Comparison of ENCODE assay signal across 23 cellular contexts in genomic region chr11:40882301-40882700, GRCh38.
DNase-seq lines count a peak whose midpoint lies in the region; ATAC-seq, FAIRE-seq and TF ChIP-seq lines count a peak whose summit lies in the region.
"Had no signal": no experiment of that assay in that cellular context is flagged by ENCODE, and none has a peak within 500 bp of the region (broad histone marks: within the 10 kb centered on the region; RNA-seq: fewer than 3 reads in every experiment).

No MANE protein-coding gene starts in this region.

- in situ Hi-C loops in G401 (cut with HindIII; ENCODE audit: low sequenced_read_pairs) = no loop called here

- ATAC-seq in HG02759 (IDR thresholded peaks at IDR 0.05; ENCODE audit: unreplicated experiment) = no peak
- ATAC-seq: A549 had no signal

- DNase-seq in G401 (ENCODE audit: low spot score) (peak; percentile 75), NCI-H69 (lab: John Stamatoyannopoulos, UW) (peak; percentile 72), cerebellum (ENCODE audit: low spot score) (peak; percentile 24), superior temporal gyrus (ENCODE audit: extremely low spot score) (peak; percentile 18), CD1c-positive myeloid dendritic cell (ENCODE audit: extremely low spot score) (no peak), GM12892 (ENCODE audit: insufficient read length) (no peak)
- DNase-seq: AML-193; CD4-positive, alpha-beta memory T cell; CD4-positive, CD25-positive, alpha-beta regulatory T cell; CD8-positive, alpha-beta memory T cell; COR-L47; DMS 273 treated with DMSO at 0.1 percent for 48 hours; DMS153; DMS53; DMS79; DND-41; EL; GF-D8 had no signal

- no peak for TF ChIP-seq POLR2A in GM12892 (IDR thresholded peaks at IDR 0.05; ENCODE audit: low read depth, low read length)

- no peak for FAIRE-seq in GM12892 (lab: Jason Lieb, UNC)
- FAIRE-seq: A549, G401.6, GM12891, GM18507 had no signal

Comparison
In these comparisons a context has a peak if more than half of its experiments do, and no peak if none do; other contexts are left out.
1. DNase-seq: peak in G401 (single experiment), NCI-H69 (single experiment), cerebellum (single experiment) and superior temporal gyrus (single experiment); none in CD1c-positive myeloid dendritic cell (single experiment) and GM12892 (single experiment).